In the genomic region with DNA sequence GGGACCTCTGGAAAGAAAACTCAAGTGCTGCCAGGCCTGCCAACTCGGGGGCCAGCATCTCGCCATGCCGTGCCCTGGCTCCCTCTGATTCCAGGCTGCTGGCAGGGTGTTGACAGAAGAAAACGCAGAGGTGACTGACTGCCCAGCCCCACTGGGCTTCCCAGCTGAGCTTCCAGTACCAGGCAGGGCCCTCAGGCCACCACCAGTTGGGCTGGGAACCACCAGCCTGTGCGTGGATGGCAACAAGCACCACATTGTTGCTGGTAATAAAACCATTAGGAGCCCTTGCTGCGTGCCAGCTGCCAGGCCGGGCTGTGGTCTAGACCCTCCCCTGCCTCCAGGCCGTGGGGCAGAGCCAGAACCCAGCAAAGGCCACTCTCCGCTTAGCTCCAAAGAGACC, we compare ENCODE assay signal across 13 cellular contexts. TPM values are rescaled to one million over a fixed set of nuclear protein-coding genes. Genes with fewer than 3 reads are reported as not detected.
DNase-seq lines count a peak whose midpoint lies in the region; ATAC-seq, FAIRE-seq and TF ChIP-seq lines count a peak whose summit lies in the region.
"Had no signal": no experiment of that assay in that cellular context is flagged by ENCODE, and none has a peak within 500 bp of the region (broad histone marks: within the 10 kb centered on the region; RNA-seq: fewer than 3 reads in every experiment).

No MANE protein-coding gene starts in this region.

- H3K27ac Mint-ChIP-seq in stimulated activated naive CD8-positive, alpha-beta T cell treated with anti-CD3 and anti-CD28 coated beads, Interleukin-15, Interleukin-2, amounts not matched to agents 100 ng/mL and 50 ng/mL, for 24 hours, result peak overlapping the region; percentile 88
- H3K27ac Mint-ChIP-seq in osteocyte (ENCODE audit: unreplicated experiment) (peak overlapping the region; percentile 31), neural progenitor cell (no peak overlapping the region)

- H3K27me3 Mint-ChIP-seq in stimulated activated naive CD8-positive, alpha-beta T cell treated with anti-CD3 and anti-CD28 coated beads, Interleukin-15, Interleukin-2, amounts not matched to agents 100 ng/mL and 50 ng/mL, for 24 hours, result no peaks in the 10 kb centered on the region
- H3K27me3 Mint-ChIP-seq in osteocyte (ENCODE audit: unreplicated experiment) (no peaks in the 10 kb centered on the region), neural progenitor cell (ENCODE audit: insufficient read depth, low read depth) (peaks cover 19% of the 10 kb centered on the region)

- peaks cover 4% of the 10 kb centered on the region for H3K9me3 Mint-ChIP-seq in stimulated activated naive CD8-positive, alpha-beta T cell treated with anti-CD3 and anti-CD28 coated beads, Interleukin-15, Interleukin-2, amounts not matched to agents 100 ng/mL and 50 ng/mL, for 24 hours
- H3K9me3 Mint-ChIP-seq in osteocyte (ENCODE audit: unreplicated experiment), result no peaks in the 10 kb centered on the region
- H3K9me3 Mint-ChIP-seq in neural progenitor cell, result peaks cover 4% of the 10 kb centered on the region

- no peaks in the 10 kb centered on the region for H3K79me2 ChIP-seq in neural progenitor cell (ENCODE audit: low read depth)

- H3K36me3 ChIP-seq in neural progenitor cell, result no peaks in the 10 kb centered on the region
- peaks cover 2% of the 10 kb centered on the region for H3K36me3 ChIP-seq in effector memory CD4-positive, alpha-beta T cell (ENCODE audit: control insufficient read depth, insufficient read depth, low read length)

- H3K4me1 Mint-ChIP-seq in stimulated activated naive CD8-positive, alpha-beta T cell treated with anti-CD3 and anti-CD28 coated beads, Interleukin-15, Interleukin-2, amounts not matched to agents 100 ng/mL and 50 ng/mL, for 24 hours (ENCODE audit: low read depth), result peaks cover 77% of the 10 kb centered on the region
- H3K4me1 Mint-ChIP-seq in osteocyte (ENCODE audit: unreplicated experiment), result peaks cover 37% of the 10 kb centered on the region
- peaks cover 37% of the 10 kb centered on the region for H3K4me1 Mint-ChIP-seq in neural progenitor cell

- TF ChIP-seq CTCF in osteocyte (IDR thresholded peaks at IDR 0.05) (no peak), neural progenitor cell (IDR thresholded peaks at IDR 0.05) (no peak)

- intact Hi-C loops in head of caudate nucleus (cut with DNase I), result no loop called here

- H3K27me3 ChIP-seq in neural progenitor cell, result peaks cover 34% of the 10 kb centered on the region
- no peaks in the 10 kb centered on the region for H3K27me3 ChIP-seq in effector memory CD4-positive, alpha-beta T cell (replicated peaks; ENCODE audit: control insufficient read depth, insufficient read depth, low read length, poor library complexity, severe bottlenecking)

- no peaks in the 10 kb centered on the region for H3F3A ChIP-seq in neural progenitor cell (ENCODE audit: low read depth)

- no peak for FAIRE-seq in H54 (lab: Jason Lieb, UNC)
- FAIRE-seq: HepG2 had no signal

- no peak overlapping the region for H3K4me3 Mint-ChIP-seq in stimulated activated naive CD8-positive, alpha-beta T cell treated with anti-CD3 and anti-CD28 coated beads, Interleukin-15, Interleukin-2, amounts not matched to agents 100 ng/mL and 50 ng/mL, for 24 hours
- H3K4me3 Mint-ChIP-seq in osteocyte (ENCODE audit: unreplicated experiment) (no peak overlapping the region), neural progenitor cell (no peak overlapping the region)

- no peaks in the 10 kb centered on the region for H3K9me3 ChIP-seq in neural progenitor cell (ENCODE audit: low read depth)
- H3K9me3 ChIP-seq in effector memory CD4-positive, alpha-beta T cell (ENCODE audit: control insufficient read depth, low read length), result no peaks in the 10 kb centered on the region

- H3K4me2 ChIP-seq in neural progenitor cell, result no peak overlapping the region

- no peak overlapping the region for H3K27ac ChIP-seq in neural progenitor cell
- H3K27ac ChIP-seq in effector memory CD4-positive, alpha-beta T cell (ENCODE audit: insufficient read depth, low read length, poor library complexity, severe bottlenecking), result no peak overlapping the region

- no peak for ATAC-seq in stimulated activated naive CD8-positive, alpha-beta T cell treated with anti-CD3 and anti-CD28 coated beads, Interleukin-15, Interleukin-2, amounts not matched to agents 100 U/mL and 50 U/mL, for 24 hours
- no peak for ATAC-seq in HG03025 (IDR thresholded peaks at IDR 0.05; ENCODE audit: low FRiP score, unreplicated experiment)
- ATAC-seq: HepG2 had no signal

- TF ChIP-seq POLR2A in H54 (IDR thresholded peaks at IDR 0.05; ENCODE audit: low read depth, low read length), result no peak

- H4K20me1 ChIP-seq in neural progenitor cell (ENCODE audit: low read depth), result peaks cover 13% of the 10 kb centered on the region

- DNase-seq in stimulated activated naive CD8-positive, alpha-beta T cell treated with anti-CD3 and anti-CD28 coated beads, Interleukin-15, Interleukin-2, amounts not matched to agents 100 U/mL and 50 U/mL, for 24 hours, result no peak
- peak in 41 of 42 donors; percentile 52 to 88 (median 78) for DNase-seq in head of caudate nucleus
- no peak for DNase-seq in osteocyte (ENCODE audit: extremely low spot score, unreplicated experiment)
- DNase-seq in H54 (ENCODE audit: insufficient read length, low spot score), result no peak
- DNase-seq in neural progenitor cell (ENCODE audit: low spot score), result no peak
- DNase-seq in effector memory CD4-positive, alpha-beta T cell, result no peak
- DNase-seq: NCI-H1092 treated with DMSO at 0.1 percent for 48 hours; NCI-H345; stimulated activated CD4-positive, alpha-beta T cell treated with anti-CD3 and anti-CD28 coated beads, Interleukin-12 subunit alpha, Interleukin-12 subunit beta, amount 100 ng/mL, for 4 hours; T-helper 9 cell had no signal

- peaks cover 12% of the 10 kb centered on the region for H3K4me1 ChIP-seq in neural progenitor cell
- peaks cover 35% of the 10 kb centered on the region for H3K4me1 ChIP-seq in effector memory CD4-positive, alpha-beta T cell (ENCODE audit: control insufficient read depth, insufficient read depth, low read length, poor library complexity, severe bottlenecking)

- no peak overlapping the region for H2AFZ ChIP-seq in neural progenitor cell (replicated peaks)

- H3K36me3 Mint-ChIP-seq in stimulated activated naive CD8-positive, alpha-beta T cell treated with anti-CD3 and anti-CD28 coated beads, Interleukin-15, Interleukin-2, amounts not matched to agents 100 ng/mL and 50 ng/mL, for 24 hours (ENCODE audit: low read depth), result peaks cover 36% of the 10 kb centered on the region
- H3K36me3 Mint-ChIP-seq in osteocyte (ENCODE audit: unreplicated experiment) (peaks cover 13% of the 10 kb centered on the region), neural progenitor cell (peaks cover 6% of the 10 kb centered on the region)

- no peak overlapping the region for H3K4me3 ChIP-seq in neural progenitor cell
- no peak overlapping the region for H3K4me3 ChIP-seq in effector memory CD4-positive, alpha-beta T cell (ENCODE audit: insufficient read depth, low read depth, low read length, poor library complexity, severe bottlenecking)

- no peak overlapping the region for H3K9ac ChIP-seq in neural progenitor cell

RNA-seq across cellular contexts. Expression of a gene that starts 9.2 kb away (rescaled TPM):
- total RNA-seq in osteocyte (80.2 and 85.2 TPM in 2 replicates), neural progenitor cell (ENCODE audit: low replicate concordance) (46.5 and 81.1 TPM in 2 replicates)

Comparison
In these comparisons a context has a peak if more than half of its experiments do, and no peak if none do; other contexts are left out.
1. DNase-seq: peak in head of caudate nucleus (41 of 42); none in stimulated activated naive CD8-positive, alpha-beta T cell treated with anti-CD3 and anti-CD28 coated beads, Interleukin-15, Interleukin-2, amounts not matched to agents 100 U/mL and 50 U/mL, for 24 hours (single experiment), osteocyte (single experiment), H54 (single experiment), neural progenitor cell (single experiment) and effector memory CD4-positive, alpha-beta T cell (0 of 3).